Comparison of ENCODE assay signal across 1 cellular context in the genomic region with DNA sequence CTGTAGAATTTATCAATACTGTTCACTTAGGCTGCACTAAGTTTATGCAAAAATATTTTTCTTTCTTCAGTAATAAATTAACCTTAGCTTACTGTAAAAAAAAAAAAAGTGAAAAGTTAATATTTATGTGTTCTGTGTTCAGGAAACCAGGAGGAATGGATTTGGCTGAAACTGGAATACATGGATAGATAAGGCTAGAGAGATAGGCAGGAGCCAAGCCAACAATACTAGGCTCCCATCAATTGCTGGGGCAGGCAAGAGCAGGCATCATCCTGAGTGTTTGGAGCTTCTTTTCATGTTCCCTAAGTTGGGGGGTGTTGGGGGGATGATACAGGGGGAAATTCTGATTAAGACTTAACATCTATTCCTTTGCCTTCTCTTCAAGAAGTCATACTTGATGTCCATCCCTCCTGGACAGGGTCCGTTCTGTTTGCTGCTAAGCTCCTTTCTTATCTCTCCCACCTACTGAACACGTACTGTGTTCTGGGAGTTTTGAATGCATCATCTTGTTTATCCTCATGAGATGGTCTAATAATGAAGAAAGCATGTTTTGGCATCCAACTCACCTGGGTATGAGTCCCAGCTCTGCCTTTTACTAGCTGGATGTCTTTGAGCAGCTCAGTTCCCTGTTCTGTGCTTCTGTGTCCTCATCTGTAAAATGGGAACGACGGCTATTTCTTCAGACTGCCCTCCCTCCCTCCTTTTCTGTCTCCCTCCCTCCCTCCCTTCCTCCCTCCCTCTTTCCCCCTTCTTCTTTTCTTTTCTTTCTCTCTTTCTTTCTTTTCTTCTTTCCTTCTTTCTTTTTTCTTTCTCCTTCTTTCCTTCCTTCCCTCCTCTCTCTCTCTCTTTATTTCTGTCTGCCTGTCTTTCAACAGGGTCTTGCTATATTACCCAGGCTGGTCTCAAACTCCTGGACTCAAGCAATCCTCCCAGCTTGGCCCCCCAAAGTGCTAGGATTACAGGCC.
TF ChIP-seq lines count a peak whose summit lies in the region.

No MANE protein-coding gene starts in this region.

TF ChIP-seq in GM23338, 12 proteins besides CTCF, POLR2A, EP300 and RAD21 (continued from another document):
- TF ChIP-seq EZH2 (IDR thresholded peaks at IDR 0.05; ENCODE audit: low read depth, unreplicated experiment): no peak
- TF ChIP-seq CREB1 (CRISPR knock-in tag; IDR thresholded peaks at IDR 0.05; ENCODE audit: low read depth): no peak
- no peak for TF ChIP-seq NANOG (IDR thresholded peaks at IDR 0.05; ENCODE audit: borderline replicate concordance)
